In genomic region chr20:50321797-50322480, GRCh38 we compare ENCODE assay signal across 11 cellular contexts.
A peak's percentile ranks its signal among the peaks of the same experiment; 100 is the strongest.
DNase-seq lines count a peak whose midpoint lies in the region; ATAC-seq, FAIRE-seq and TF ChIP-seq lines count a peak whose summit lies in the region.
"Had no signal": no experiment of that assay in that cellular context is flagged by ENCODE, and none has a peak within 500 bp of the region (broad histone marks: within the 10 kb centered on the region; RNA-seq: fewer than 3 reads in every experiment).

No MANE protein-coding gene starts in this region.

- peak overlapping the region; percentile 42 for H3K27ac Mint-ChIP-seq in astrocyte (ENCODE audit: unreplicated experiment)

- H3K9ac ChIP-seq in astrocyte (ENCODE audit: low read length), result peak overlapping the region; percentile 78
- H3K9ac ChIP-seq: BLaER1 had no signal

- no peaks in the 10 kb centered on the region for H3K79me2 ChIP-seq in astrocyte (ENCODE audit: insufficient read depth, low read length)

- peak overlapping the region; percentile 76 for H3K4me2 ChIP-seq in astrocyte (ENCODE audit: low read length)
- H3K4me2 ChIP-seq: BLaER1 had no signal

- DNase-seq in EH (ENCODE audit: low read depth) (peak; percentile 69), astrocyte (ENCODE audit: low read depth) (peak; percentile 72), right cardiac atrium (peak in 2 of 3 donors; percentile 36 to 62), sciatic nerve (ENCODE audit: low spot score) (no peak), HuH-7 (ENCODE audit: low spot score) (no peak)
- DNase-seq: central memory CD4-positive, alpha-beta T cell; NCI-H446 treated with DMSO at 0.1 percent for 48 hours had no signal

- peaks cover 3% of the 10 kb centered on the region for H3K27me3 Mint-ChIP-seq in astrocyte (ENCODE audit: low read depth, unreplicated experiment)

- 66% methylated on average over 9 of the region's 9 CpGs for WGBS in right cardiac atrium

- peak overlapping the region; percentile 27 for H2AFZ ChIP-seq in astrocyte (ENCODE audit: low read depth, low read length)

- H3K27ac ChIP-seq in astrocyte (ENCODE audit: low read depth, low read length), result peak overlapping the region; percentile 86
- H3K27ac ChIP-seq in right cardiac atrium (ENCODE audit: low read length), result no peak overlapping the region
- H3K27ac ChIP-seq: BLaER1 had no signal

- H3K4me3 ChIP-seq in astrocyte (ENCODE audit: insufficient read depth, low read depth, low read length) (peak overlapping the region; percentile 5), right cardiac atrium (ENCODE audit: low read length) (no peak overlapping the region)
- H3K4me3 ChIP-seq: BLaER1 had no signal

- H3K9me3 Mint-ChIP-seq in astrocyte (ENCODE audit: unreplicated experiment), result peaks cover 4% of the 10 kb centered on the region

- H3K4me1 Mint-ChIP-seq in astrocyte (ENCODE audit: low read depth, unreplicated experiment), result peaks cover 14% of the 10 kb centered on the region

- FAIRE-seq in astrocyte (lab: Jason Lieb, UNC), result no peak

- no peaks in the 10 kb centered on the region for H3K9me3 ChIP-seq in astrocyte (ENCODE audit: insufficient read depth, low read depth, low read length)
- H3K9me3 ChIP-seq in right cardiac atrium (ENCODE audit: control insufficient read depth, low read length), result no peaks in the 10 kb centered on the region
- H3K9me3 ChIP-seq: BLaER1 had no signal

- no peaks in the 10 kb centered on the region for H3K36me3 ChIP-seq in astrocyte (ENCODE audit: insufficient read depth, low read length)
- H3K36me3 ChIP-seq: BLaER1 had no signal

- intact Hi-C loops in right cardiac atrium (cut with DNase I) (no loop called here), sciatic nerve (cut with DNase I) (no loop called here)

- H3K4me3 Mint-ChIP-seq in astrocyte (ENCODE audit: unreplicated experiment), result no peak overlapping the region

- H3K27me3 ChIP-seq in astrocyte (ENCODE audit: insufficient read depth, low read length) (no peaks in the 10 kb centered on the region), right cardiac atrium (ENCODE audit: control insufficient read depth, insufficient read depth) (no peaks in the 10 kb centered on the region)
- H3K27me3 ChIP-seq: BLaER1 had no signal

- peaks cover 3% of the 10 kb centered on the region for H3K36me3 Mint-ChIP-seq in astrocyte (ENCODE audit: low read depth, unreplicated experiment)

- TF ChIP-seq CTCF in astrocyte (IDR thresholded peaks at IDR 0.05; ENCODE audit: insufficient read depth, low read depth, low read length), result no peak

- no peaks in the 10 kb centered on the region for H4K20me1 ChIP-seq in astrocyte (ENCODE audit: insufficient read depth, low read length)
- H4K20me1 ChIP-seq: BLaER1 had no signal

- ATAC-seq in right cardiac atrium, result peak; percentile 29 to 34
- ATAC-seq in sciatic nerve, result peak; percentile 13
- no peak for ATAC-seq in GM21515 (IDR thresholded peaks at IDR 0.05; ENCODE audit: unreplicated experiment)
- no peak for ATAC-seq in GM18520 (IDR thresholded peaks at IDR 0.05; ENCODE audit: unreplicated experiment)
- ATAC-seq in GM21717 (IDR thresholded peaks at IDR 0.05; ENCODE audit: unreplicated experiment), result no peak

- H3K4me1 ChIP-seq in astrocyte (ENCODE audit: insufficient read depth, low read length) (peaks cover 20% of the 10 kb centered on the region), right cardiac atrium (ENCODE audit: control insufficient read depth, insufficient read depth, low read length) (no peaks in the 10 kb centered on the region)
- H3K4me1 ChIP-seq: BLaER1 had no signal

Comparison
In these comparisons a context has a peak if more than half of its experiments do, and no peak if none do; other contexts are left out.
1. DNase-seq: peak in EH (single experiment), astrocyte (single experiment) and right cardiac atrium (2 of 3); none in sciatic nerve (single experiment) and HuH-7 (single experiment).
2. ATAC-seq: peak in right cardiac atrium (2 of 2) and sciatic nerve (single experiment); none in GM21515 (single experiment), GM18520 (single experiment) and GM21717 (single experiment).